Comparison of ENCODE assay signal across 31 cellular contexts in the genomic region with DNA sequence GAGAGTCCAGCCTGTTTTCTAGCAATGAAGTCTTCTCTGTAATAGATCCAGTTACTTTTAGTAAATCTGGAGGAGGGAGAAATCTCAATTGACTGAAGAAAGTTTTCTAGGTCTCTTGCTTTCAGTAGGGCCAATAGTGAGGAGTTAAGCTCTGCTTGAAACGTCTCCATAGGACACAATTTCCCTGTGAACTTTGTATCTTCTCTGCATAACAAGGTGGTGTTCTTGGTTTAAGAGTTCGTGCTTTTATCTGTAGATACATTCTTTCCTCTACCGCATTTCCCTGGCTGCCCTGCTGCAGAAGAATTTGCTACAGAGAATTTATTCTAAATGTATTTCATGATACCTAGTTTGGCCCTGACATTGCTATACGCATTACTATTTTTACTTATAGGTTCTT.
"Had no signal": no experiment of that assay in that cellular context is flagged by ENCODE, and none has a peak within 500 bp of the region (broad histone marks: within the 10 kb centered on the region; RNA-seq: fewer than 3 reads in every experiment).

No MANE protein-coding gene starts in this region.

- H3K36me3 Mint-ChIP-seq: activated naive CD4-positive, alpha-beta T cell treated with anti-CD3 and anti-CD28 coated beads, Interleukin-2, amount 10 ng/mL, durations not matched to agents 7 days and 5 days; activated naive CD8-positive, alpha-beta T cell had no signal

- H3K36me3 ChIP-seq: brain microvascular endothelial cell, MG63, SJSA1 had no signal

- H3K4me3 Mint-ChIP-seq: activated CD4-positive, alpha-beta T cell treated with anti-CD3 and anti-CD28 coated beads for 36 hours; activated CD4-positive, alpha-beta T cell treated with anti-CD3 and anti-CD28 coated beads, Interleukin-2, amount 10 ng/mL, durations not matched to agents 7 days and 5 days; activated naive CD4-positive, alpha-beta T cell treated with anti-CD3 and anti-CD28 coated beads, Interleukin-2, amount 10 ng/mL, durations not matched to agents 7 days and 5 days; activated naive CD8-positive, alpha-beta T cell; activated naive CD8-positive, alpha-beta T cell treated with anti-CD3 and anti-CD28 coated beads, Interleukin-2, amount 50 U/mL, for 24 hours; central memory CD8-positive, alpha-beta T cell; IgD-negative memory B cell; T-helper 1 cell treated with Interleukin-12 subunit alpha and Interleukin-12 subunit beta and Interleukin-4 antibody, amounts not matched to agents 30 μg/mL and 1 μg/mL, for 36 hours; T-helper 2 cell treated with Interferon-gamma antibody and Interleukin-4, amounts not matched to agents 5 μg/mL and 100 μg/mL, for 36 hours had no signal

- ATAC-seq: activated CD4-positive, alpha-beta T cell treated with anti-CD3 and anti-CD28 coated beads for 36 hours; activated CD4-positive, CD25-positive, alpha-beta regulatory T cell treated with anti-CD3 and anti-CD28 coated beads, Interleukin-2, amount 50 U/mL, for 24 hours; activated naive CD8-positive, alpha-beta T cell treated with anti-CD3 and anti-CD28 coated beads, Interleukin-2, amount 50 U/mL, for 24 hours; Panc1 had no signal

- H3K4me3 ChIP-seq: MG63, SJSA1 had no signal

- DNase-seq: activated CD4-positive, alpha-beta T cell treated with anti-CD3 and anti-CD28 coated beads for 36 hours; activated CD4-positive, alpha-beta T cell treated with anti-CD3 and anti-CD28 coated beads, Interleukin-2, amount 10 ng/mL, durations not matched to agents 7 days and 5 days; activated CD4-positive, alpha-beta T cell treated with anti-CD3 and anti-CD28 coated beads, Interleukin-2, amount 50 U/mL, for 48 hours; activated CD8-positive, alpha-beta memory T cell treated with anti-CD3 and anti-CD28 coated beads, Interleukin-2, amount 50 U/mL, for 4 hours; activated effector memory CD4-positive, alpha-beta T cell treated with Interleukin-2 at 50 U/mL for 16 hours; activated naive CD4-positive, alpha-beta T cell treated with anti-CD3 and anti-CD28 coated beads, Interleukin-2, amount 10 ng/mL, durations not matched to agents 7 days and 5 days; activated naive CD8-positive, alpha-beta T cell treated with anti-CD3 and anti-CD28 coated beads, Interleukin-2, amount 50 U/mL, for 24 hours; activated T-cell treated with anti-CD3 and anti-CD28 coated beads, Interleukin-2, amount 50 U/mL, for 48 hours; amniotic stem cell; aorta; brain microvascular endothelial cell; Kasumi-1; KG1; MG63; NCI-H1092; NCI-H1436 treated with DMSO at 0.1 percent for 48 hours; NCI-H1694 treated with DMSO at 0.1 percent for 48 hours; NCI-H2029; NCI-H345; NCI-H524 treated with DMSO at 0.1 percent for 48 hours; RPMI8226; SHP77 treated with DMSO at 0.1 percent for 48 hours; SK-N-SH had no signal

- H3K4me1 Mint-ChIP-seq: activated CD4-positive, alpha-beta T cell treated with anti-CD3 and anti-CD28 coated beads for 36 hours; activated CD4-positive, alpha-beta T cell treated with anti-CD3 and anti-CD28 coated beads, Interleukin-2, amount 10 ng/mL, durations not matched to agents 7 days and 5 days; activated naive CD4-positive, alpha-beta T cell treated with anti-CD3 and anti-CD28 coated beads, Interleukin-2, amount 10 ng/mL, durations not matched to agents 7 days and 5 days; central memory CD8-positive, alpha-beta T cell had no signal

- H3K9ac ChIP-seq: SK-N-SH had no signal

- H3K9me3 ChIP-seq: MG63, SJSA1, SK-N-SH had no signal

- H3K27me3 Mint-ChIP-seq: activated CD4-positive, alpha-beta T cell treated with anti-CD3 and anti-CD28 coated beads for 36 hours; activated CD4-positive, alpha-beta T cell treated with anti-CD3 and anti-CD28 coated beads, Interleukin-2, amount 10 ng/mL, durations not matched to agents 7 days and 5 days; activated naive CD4-positive, alpha-beta T cell treated with anti-CD3 and anti-CD28 coated beads, Interleukin-2, amount 10 ng/mL, durations not matched to agents 7 days and 5 days; activated naive CD8-positive, alpha-beta T cell; activated naive CD8-positive, alpha-beta T cell treated with anti-CD3 and anti-CD28 coated beads, Interleukin-2, amount 50 U/mL, for 24 hours; central memory CD8-positive, alpha-beta T cell; IgD-negative memory B cell had no signal

- H3K27ac ChIP-seq: brain microvascular endothelial cell, SJSA1 had no signal

- H3K4me2 ChIP-seq: SK-N-SH had no signal

- H3K27me3 ChIP-seq: brain microvascular endothelial cell, MG63, SJSA1 had no signal

- H3K9me3 Mint-ChIP-seq: activated CD4-positive, alpha-beta T cell treated with anti-CD3 and anti-CD28 coated beads, Interleukin-2, amount 10 ng/mL, durations not matched to agents 7 days and 5 days; activated naive CD4-positive, alpha-beta T cell treated with anti-CD3 and anti-CD28 coated beads, Interleukin-2, amount 10 ng/mL, durations not matched to agents 7 days and 5 days; activated naive CD8-positive, alpha-beta T cell treated with anti-CD3 and anti-CD28 coated beads, Interleukin-2, amount 50 U/mL, for 24 hours; T-helper 1 cell treated with Interleukin-12 subunit alpha and Interleukin-12 subunit beta and Interleukin-4 antibody, amounts not matched to agents 30 μg/mL and 1 μg/mL, for 36 hours; T-helper 2 cell treated with Interferon-gamma antibody and Interleukin-4, amounts not matched to agents 5 μg/mL and 100 μg/mL, for 36 hours had no signal

- H3K27ac Mint-ChIP-seq: activated CD4-positive, alpha-beta T cell treated with anti-CD3 and anti-CD28 coated beads for 36 hours; activated CD4-positive, alpha-beta T cell treated with anti-CD3 and anti-CD28 coated beads, Interleukin-2, amount 10 ng/mL, durations not matched to agents 7 days and 5 days; activated naive CD4-positive, alpha-beta T cell treated with anti-CD3 and anti-CD28 coated beads, Interleukin-2, amount 10 ng/mL, durations not matched to agents 7 days and 5 days; activated naive CD8-positive, alpha-beta T cell; activated naive CD8-positive, alpha-beta T cell treated with anti-CD3 and anti-CD28 coated beads, Interleukin-2, amount 50 U/mL, for 24 hours; IgD-negative memory B cell; T-helper 1 cell treated with Interleukin-12 subunit alpha and Interleukin-12 subunit beta and Interleukin-4 antibody, amounts not matched to agents 30 μg/mL and 1 μg/mL, for 36 hours; T-helper 2 cell treated with Interferon-gamma antibody and Interleukin-4, amounts not matched to agents 5 μg/mL and 100 μg/mL, for 36 hours had no signal
